16 cellular contexts compared by ENCODE assay signal in the genomic region with DNA sequence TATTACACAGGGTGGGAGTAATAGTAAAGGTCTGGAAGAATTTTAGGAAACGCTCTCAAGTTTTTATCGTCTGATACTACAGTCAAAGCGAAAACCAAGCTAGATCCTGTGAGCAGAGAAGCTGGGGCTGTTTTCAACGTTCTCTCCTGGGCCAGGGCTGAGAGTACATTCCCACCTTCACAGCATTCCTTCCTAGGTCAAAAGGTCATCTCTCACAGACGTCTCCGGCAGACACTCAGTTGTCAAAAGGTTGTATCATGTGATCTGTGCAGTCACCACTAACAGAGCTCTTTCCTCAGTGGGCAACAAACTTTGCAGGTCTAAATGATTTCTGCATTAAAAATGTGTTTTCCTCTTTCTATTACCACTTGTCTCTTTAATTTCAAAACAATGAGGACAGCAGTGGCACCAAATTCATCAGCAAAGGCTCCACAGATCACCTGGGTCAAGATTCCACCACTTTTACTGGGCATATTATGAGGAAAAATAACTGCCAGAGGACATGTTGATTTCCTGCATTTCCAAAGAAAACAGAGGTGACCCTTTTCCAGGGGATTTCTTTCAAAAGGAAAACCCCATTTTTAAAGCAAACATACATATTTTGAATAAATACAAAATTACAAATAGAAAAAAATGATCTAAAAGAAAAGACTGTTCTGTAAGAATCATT. TPM values are rescaled to one million over a fixed set of nuclear protein-coding genes. Genes with fewer than 3 reads are reported as not detected.
DNase-seq lines count a peak whose midpoint lies in the region; ATAC-seq, FAIRE-seq and TF ChIP-seq lines count a peak whose summit lies in the region.
"Had no signal": no experiment of that assay in that cellular context is flagged by ENCODE, and none has a peak within 500 bp of the region (broad histone marks: within the 10 kb centered on the region; RNA-seq: fewer than 3 reads in every experiment).

No MANE protein-coding gene starts in this region.

- peak overlapping the region; percentile 38; the same call in 1 of the 2 replicates for H3K27ac Mint-ChIP-seq in HFFc6

- H3K27me3 Mint-ChIP-seq in HFFc6 (ENCODE audit: insufficient read depth), result no peaks in the 10 kb centered on the region; the same call in 1 of the 2 replicates

- FAIRE-seq in bronchial epithelial cell (lab: Jason Lieb, UNC), result no peak
- FAIRE-seq: GM18507 had no signal

- no peaks in the 10 kb centered on the region for H3K27me3 ChIP-seq in bronchial epithelial cell (ENCODE audit: control insufficient read depth, insufficient read depth, low read length)

- H3K36me3 ChIP-seq in bronchial epithelial cell (ENCODE audit: control insufficient read depth, insufficient read depth, low read length), result no peaks in the 10 kb centered on the region
- H3K36me3 ChIP-seq: lower lobe of right lung had no signal

- no peak overlapping the region for H3K4me3 ChIP-seq in bronchial epithelial cell (ENCODE audit: low read depth, low read length)
- H3K4me3 ChIP-seq: lower lobe of right lung had no signal

- in situ Hi-C loops in ACHN (cut with HindIII; ENCODE audit: low pct_ligation_motif_present, low pct_unique_long_range_greater_than_20kb, low sequenced_read_pairs), result no loop called here

- H3K4me1 Mint-ChIP-seq in HFFc6 (ENCODE audit: low read depth), result peaks cover 25% of the 10 kb centered on the region

- DNase-seq in HFFc6, result no peak
- DNase-seq in bronchial epithelial cell (ENCODE audit: low read depth), result peak; percentile 10
- peak; percentile 50 for DNase-seq in iPS-NIHi7 (ENCODE audit: extremely low spot score)
- peak; percentile 40 for DNase-seq in pulmonary artery endothelial cell (ENCODE audit: low read depth, low spot score)
- DNase-seq in SKM-1 treated with dmso at 0.1 percent for 144 hours (lab: John Stamatoyannopoulos, UW; ENCODE audit: unreplicated experiment), result no peak
- no peak for DNase-seq in activated CD4-positive, alpha-beta T cell treated with anti-CD3 and anti-CD28 coated beads for 48 hours
- DNase-seq in ACHN, result no peak
- DNase-seq: activated CD4-positive, alpha-beta T cell treated with anti-CD3 and anti-CD28 coated beads for 4 hours; activated T-cell treated with anti-CD3 and anti-CD28 coated beads, Interleukin-2, amount 50 U/mL, for 4 hours; C1 segment of cervical spinal cord; lower lobe of right lung; NCI-H2227 treated with DMSO at 0.1 percent for 48 hours; stimulated activated naive CD4-positive, alpha-beta T cell treated with Interleukin-2 at 50 U/mL for 16 hours had no signal

- no peak for ATAC-seq in HG02852 (IDR thresholded peaks at IDR 0.05; ENCODE audit: unreplicated experiment)
- ATAC-seq: activated T-cell treated with anti-CD3 and anti-CD28 coated beads, Interleukin-2, amount 50 U/mL, for 4 hours had no signal

- no peak overlapping the region for H3K4me3 Mint-ChIP-seq in HFFc6
- H3K4me3 Mint-ChIP-seq: activated T-cell treated with anti-CD3 and anti-CD28 coated beads, Interleukin-2, amount 50 U/mL, for 4 hours had no signal

- TF ChIP-seq CTCF in HFFc6 (IDR thresholded peaks at IDR 0.05), result no peak
- TF ChIP-seq CTCF in bronchial epithelial cell (IDR thresholded peaks at IDR 0.05; ENCODE audit: insufficient read depth, low read length, severe bottlenecking), result no peak

- peaks cover 63% of the 10 kb centered on the region for H3K36me3 Mint-ChIP-seq in HFFc6 (ENCODE audit: low read depth)

- no peaks in the 10 kb centered on the region for H3K9me3 Mint-ChIP-seq in HFFc6
- H3K9me3 Mint-ChIP-seq: activated T-cell treated with anti-CD3 and anti-CD28 coated beads, Interleukin-2, amount 50 U/mL, for 4 hours had no signal

RNA-seq across cellular contexts. Expression of a gene that starts 41.9 kb away (rescaled TPM):
- total RNA-seq in HFFc6 (2021; fragmentation: NEBNext Ultra II Directional; extraction: Animal tissue kit (Norgen Biotek cat#: 25700)), result 10 to 100 TPM; 31.8 to 48.0 (median 42.8) TPM
- total RNA-seq in bronchial epithelial cell (6.6 and 10.9 TPM in 2 replicates), pulmonary artery endothelial cell (53.1 and 106 TPM in 2 replicates)
- total RNA-seq: T-helper 2 cell treated with Interferon-gamma antibody and Interleukin-4, amounts not matched to agents 100 ng/mL and 5 ng/mL, for 36 hours had no signal

Comparison
In these comparisons a context has a peak if more than half of its experiments do, and no peak if none do; other contexts are left out.
1. DNase-seq: peak in bronchial epithelial cell (single experiment), iPS-NIHi7 (single experiment) and pulmonary artery endothelial cell (single experiment); none in HFFc6 (single experiment), SKM-1 treated with dmso at 0.1 percent for 144 hours (single experiment), activated CD4-positive, alpha-beta T cell treated with anti-CD3 and anti-CD28 coated beads for 48 hours (single experiment) and ACHN (single experiment).